10 cellular contexts compared by ENCODE assay signal in the genomic region with DNA sequence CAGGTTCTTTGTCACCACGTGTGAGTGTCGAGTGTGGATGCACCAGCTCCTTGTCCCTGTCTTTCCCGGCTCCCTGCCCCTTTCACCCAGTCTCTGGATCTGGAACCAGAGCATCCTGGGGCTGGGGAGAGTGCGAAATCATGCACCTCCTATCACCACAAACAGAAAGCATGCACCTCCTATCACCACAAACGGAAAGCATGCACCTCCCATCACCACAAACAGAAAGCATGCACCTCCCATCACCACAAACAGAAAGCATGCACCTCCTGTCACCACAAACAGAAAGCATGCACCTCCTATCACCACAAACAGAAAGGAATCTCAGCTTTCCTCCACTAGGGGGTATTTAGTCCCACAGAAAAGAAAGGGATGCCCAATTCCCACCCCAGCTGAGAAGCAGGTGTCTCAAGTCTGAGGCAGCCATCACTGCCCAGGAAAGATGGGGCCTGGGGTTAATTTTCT. TPM values are rescaled to one million over a fixed set of nuclear protein-coding genes. Genes with fewer than 3 reads are reported as not detected.
DNase-seq lines count a peak whose midpoint lies in the region; ATAC-seq and TF ChIP-seq lines count a peak whose summit lies in the region.
"Had no signal": no experiment of that assay in that cellular context is flagged by ENCODE, and none has a peak within 500 bp of the region (broad histone marks: within the 10 kb centered on the region; RNA-seq: fewer than 3 reads in every experiment).

No MANE protein-coding gene starts in this region.

- POLR2A ChIA-PET in activated CD4-positive, alpha-beta memory T cell treated with anti-CD3 and anti-CD28 coated beads for 36 hours (lab: Charles Lee), result interaction anchor here (0.6 kb wide), 1 partner anchor 18 kb away, joined by 3 read pairs; no protein-coding TSS in a partner anchor

- DNase-seq in DMS79 treated with DMSO at 0.1 percent for 48 hours (lab: John Stamatoyannopoulos, UW) (peak; percentile 13), DMS79 (lab: John Stamatoyannopoulos, UW) (no peak), HuH-7 (ENCODE audit: low spot score) (peak; percentile 33), left kidney (ENCODE audit: low read depth, low spot score) (peak; percentile 47), sciatic nerve (ENCODE audit: low spot score) (no peak), C1 segment of cervical spinal cord (lab: John Stamatoyannopoulos, UW) (no peak), suprapubic skin (ENCODE audit: low spot score in 2 of 2) (no peak)
- DNase-seq in activated CD4-positive, alpha-beta memory T cell treated with anti-CD3 and anti-CD28 coated beads for 36 hours, result peak; percentile 47

- 47% methylated on average over 5 of the region's 5 CpGs for WGBS in suprapubic skin

- no peaks in the 10 kb centered on the region for H3K27me3 Mint-ChIP-seq in activated CD4-positive, alpha-beta memory T cell treated with anti-CD3 and anti-CD28 coated beads for 36 hours

- H3K4me1 Mint-ChIP-seq in activated CD4-positive, alpha-beta memory T cell treated with anti-CD3 and anti-CD28 coated beads for 36 hours (ENCODE audit: low read depth), result peaks cover 36% of the 10 kb centered on the region

- no peak for ATAC-seq in sciatic nerve

- intact Hi-C loops in activated CD4-positive, alpha-beta memory T cell treated with anti-CD3 and anti-CD28 coated beads for 36 hours (cut with micrococcal nuclease), result loop anchor here (10.0 kb wide), 2 partner anchors 145 to 315 kb away; partner anchors contain the start of gene B3GAT1
- intact Hi-C loops in sciatic nerve (cut with DNase I), result no loop called here

- H3K27ac Mint-ChIP-seq in activated CD4-positive, alpha-beta memory T cell treated with anti-CD3 and anti-CD28 coated beads for 36 hours, result no peak overlapping the region

- TF ChIP-seq POLR2A in suprapubic skin (IDR thresholded peaks at IDR 0.05), result no peak

- no peak overlapping the region for H3K4me3 ChIP-seq in suprapubic skin
- H3K4me3 ChIP-seq: thoracic aorta had no signal

- H3K4me3 Mint-ChIP-seq in activated CD4-positive, alpha-beta memory T cell treated with anti-CD3 and anti-CD28 coated beads for 36 hours, result peak overlapping the region; percentile 4

- no peak for TF ChIP-seq CTCF in suprapubic skin (IDR thresholded peaks at IDR 0.05)

- peaks cover 54% of the 10 kb centered on the region for H3K27me3 ChIP-seq in suprapubic skin

- H3K36me3 ChIP-seq in suprapubic skin, result no peaks in the 10 kb centered on the region
- H3K36me3 ChIP-seq: thoracic aorta had no signal

- H3K36me3 Mint-ChIP-seq in activated CD4-positive, alpha-beta memory T cell treated with anti-CD3 and anti-CD28 coated beads for 36 hours, result no peaks in the 10 kb centered on the region

- H3K27ac ChIP-seq in suprapubic skin, result no peak overlapping the region
- H3K27ac ChIP-seq: thoracic aorta had no signal

- H3K4me1 ChIP-seq in suprapubic skin, result peaks cover 23% of the 10 kb centered on the region

- no peak for TF ChIP-seq EP300 in suprapubic skin (IDR thresholded peaks at IDR 0.05)

- H3K9me3 ChIP-seq in suprapubic skin, result no peaks in the 10 kb centered on the region
- H3K9me3 ChIP-seq: thoracic aorta had no signal

- no peaks in the 10 kb centered on the region for H3K9me3 Mint-ChIP-seq in activated CD4-positive, alpha-beta memory T cell treated with anti-CD3 and anti-CD28 coated beads for 36 hours

- CTCF ChIA-PET in activated CD4-positive, alpha-beta memory T cell treated with anti-CD3 and anti-CD28 coated beads for 36 hours (lab: Charles Lee), result interaction anchor here (0.7 to 1.8 kb wide), 5 partner anchors 8 to 46 kb away, joined by 3 to 9 read pairs (median 3); partner anchors contain the start of gene VPS26B

RNA-seq across cellular contexts. Expression of gene GLB1L3, which starts 5.9 kb away (rescaled TPM):
- 1 to 10 TPM; 7.1 to 8.6 TPM for total RNA-seq in activated CD4-positive, alpha-beta memory T cell treated with anti-CD3 and anti-CD28 coated beads for 36 hours
- total RNA-seq in sciatic nerve (not detected), suprapubic skin (1 to 10 TPM; 5.1 to 6.1 (median 5.9) TPM)
- total RNA-seq: fibroblast of lung, thoracic aorta had no signal

RNA-seq across cellular contexts. Expression of gene ACAD8, which starts 16.9 kb away (rescaled TPM):
- 10 to 100 TPM; 20.9 to 22.1 TPM for total RNA-seq in activated CD4-positive, alpha-beta memory T cell treated with anti-CD3 and anti-CD28 coated beads for 36 hours
- total RNA-seq in sciatic nerve (24.2 TPM), suprapubic skin (10 to 100 TPM; 46.3 to 71.2 (median 59.8) TPM)

RNA-seq across cellular contexts. Expression of gene THYN1, which starts 17.1 kb away (rescaled TPM):
- 10 to 100 TPM; 74.0 to 74.3 TPM for total RNA-seq in activated CD4-positive, alpha-beta memory T cell treated with anti-CD3 and anti-CD28 coated beads for 36 hours
- 34.9 TPM for total RNA-seq in sciatic nerve
- total RNA-seq in suprapubic skin, result 10 to 100 TPM; 31.7 to 62.8 (median 42.6) TPM

RNA-seq across cellular contexts. Expression of gene VPS26B, which starts 45.8 kb away (rescaled TPM):
- 10 to 100 TPM; 36.2 to 38.8 TPM for total RNA-seq in activated CD4-positive, alpha-beta memory T cell treated with anti-CD3 and anti-CD28 coated beads for 36 hours
- 39.1 TPM for total RNA-seq in sciatic nerve
- total RNA-seq in suprapubic skin, result 10 to 100 TPM; 60.4 to 80.9 (median 74.4) TPM

RNA-seq across cellular contexts. Expression of gene NCAPD3, which starts 46.5 kb away (rescaled TPM):
- 100 to 1,000 TPM in 1 of 2 experiments, 10 to 100 TPM in 1; 94.6 to 101 TPM for total RNA-seq in activated CD4-positive, alpha-beta memory T cell treated with anti-CD3 and anti-CD28 coated beads for 36 hours
- total RNA-seq in sciatic nerve (14.2 TPM), suprapubic skin (10 to 100 TPM; 26.8 to 37.6 (median 30.8) TPM)

Comparison
In these comparisons a context has a peak if more than half of its experiments do, and no peak if none do; other contexts are left out.
1. DNase-seq: peak in DMS79 treated with DMSO at 0.1 percent for 48 hours (single experiment), HuH-7 (single experiment), activated CD4-positive, alpha-beta memory T cell treated with anti-CD3 and anti-CD28 coated beads for 36 hours (single experiment) and left kidney (single experiment); none in DMS79 (single experiment), sciatic nerve (single experiment), C1 segment of cervical spinal cord (0 of 14) and suprapubic skin (0 of 2).